ENCODE assay signal across 1 cellular context in the genomic region with DNA sequence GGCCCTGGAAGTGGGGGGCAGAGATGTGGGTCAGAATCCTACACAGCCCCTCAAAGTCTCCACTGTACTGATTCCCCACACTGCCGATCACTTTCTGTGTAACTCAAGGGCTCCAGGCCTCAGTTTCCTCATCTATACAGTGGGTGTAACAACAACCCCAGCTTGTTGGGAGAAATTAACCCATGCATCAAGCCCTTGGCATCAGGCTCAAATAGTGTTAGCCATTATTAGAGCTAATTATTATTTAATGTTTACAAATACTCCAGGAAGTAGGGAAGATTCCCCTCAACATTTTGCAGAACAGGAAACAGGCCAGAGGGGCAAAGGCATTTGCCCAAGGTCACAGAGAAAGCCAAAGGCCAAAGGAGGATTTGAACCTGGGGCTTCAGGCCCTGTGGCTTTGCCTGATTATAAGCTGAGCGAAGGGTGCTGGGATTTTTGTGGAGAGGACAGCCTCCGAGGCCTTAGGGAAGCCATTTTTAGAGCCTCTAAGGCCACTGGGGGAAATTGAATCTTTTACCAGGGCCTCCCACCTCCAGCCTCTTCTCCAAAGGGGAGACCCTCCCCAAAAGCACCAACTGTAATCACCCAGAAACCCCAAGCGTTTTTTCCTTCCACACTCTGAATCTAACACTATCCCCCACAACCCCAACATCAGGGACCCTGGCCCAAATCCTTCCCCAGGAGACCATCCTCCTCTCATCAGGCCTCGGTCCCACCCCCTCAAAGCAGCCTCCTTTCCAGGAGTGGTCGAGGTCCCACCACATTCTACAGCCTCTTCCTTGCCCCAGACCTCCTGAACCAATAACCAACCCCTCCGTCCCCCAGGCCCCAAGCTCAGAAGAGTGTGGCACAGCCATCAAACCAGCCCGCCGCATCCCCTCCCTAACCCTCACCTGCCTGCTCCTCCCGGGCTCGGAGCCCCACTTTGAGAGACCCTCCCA.
TF ChIP-seq lines count a peak whose summit lies in the region.

No MANE protein-coding gene starts in this region.

TF ChIP-seq in K562, 482 proteins besides CTCF, POLR2A, EP300 and RAD21 (continues in another document):
- TF ChIP-seq NEUROD1 (IDR thresholded peaks at IDR 0.05; ENCODE audit: borderline replicate concordance, low read depth, low read length, partially characterized antibody) (no peak), BCOR (IDR thresholded peaks at IDR 0.05) (peak; percentile 58), ZBTB7A (IDR thresholded peaks at IDR 0.05; ENCODE audit: borderline replicate concordance, control insufficient read depth, low read depth, low read length) (peak; percentile 51; the same call in 1 of the 2 replicates), JUNB (CRISPR knock-in tag; conservative IDR thresholded peaks at IDR 0.05) (no peak), YY1 (IDR thresholded peaks at IDR 0.05; ENCODE audit: borderline replicate concordance in 1 of 3, control insufficient read depth in 1 of 3, extremely low read depth in 1 of 3, insufficient read depth in 3 of 3, insufficient read length in 1 of 3, insufficient replicate concordance in 2 of 3, low read depth in 1 of 3, low read length in 2 of 3) (peak in 2 of 3 experiments; percentile 39 to 78), XRCC5 (IDR thresholded peaks at IDR 0.05; ENCODE audit: low read depth, low read length) (no peak), CHD4 (IDR thresholded peaks at IDR 0.05; ENCODE audit: insufficient read depth, insufficient replicate concordance, low read depth, low read length, poor library complexity, severe bottlenecking) (no peak), DMBX1 (CRISPR knock-in tag; IDR thresholded peaks at IDR 0.05; ENCODE audit: borderline replicate concordance) (peak; percentile 37; the same call in 1 of the 2 replicates), ZBTB17 (CRISPR knock-in tag; IDR thresholded peaks at IDR 0.05) (0 out of 2 replicates have a peak, but pooled peaks have one; percentile 22), FOXK2 (conservative IDR thresholded peaks at IDR 0.05 in 1 of 2, IDR thresholded peaks at IDR 0.05 in 1 of 2; ENCODE audit: low read depth in 2 of 2) (no peak), KDM1A (IDR thresholded peaks at IDR 0.05) (peak in 1 of 2 experiments; percentile 61; a peak in 2 of 4 replicates), ZNF699 (CRISPR knock-in tag; IDR thresholded peaks at IDR 0.05; ENCODE audit: insufficient replicate concordance) (peak; percentile 17), NFRKB (IDR thresholded peaks at IDR 0.05; ENCODE audit: low read depth) (no peak), RBM25 (IDR thresholded peaks at IDR 0.05; ENCODE audit: low read depth, low read length, severe bottlenecking) (peak; percentile 50), ARNT (IDR thresholded peaks at IDR 0.05) (no peak), ADNP (tag; IDR thresholded peaks at IDR 0.05) (peak; percentile 38; the same call in 1 of the 2 replicates), SMC3 (conservative IDR thresholded peaks at IDR 0.05; ENCODE audit: insufficient read depth, low read depth, low read length) (no peak), NBN (IDR thresholded peaks at IDR 0.05; ENCODE audit: low read depth) (no peak), CBFA2T2 (conservative IDR thresholded peaks at IDR 0.05) (no peak), ZBTB1 (CRISPR knock-in tag; IDR thresholded peaks at IDR 0.05; ENCODE audit: borderline replicate concordance, low read depth) (no peak), SMAD4 (CRISPR knock-in tag; conservative IDR thresholded peaks at IDR 0.05) (0 out of 2 replicates have a peak, but pooled peaks have one; percentile 30)
- TF ChIP-seq, protein P1, sequence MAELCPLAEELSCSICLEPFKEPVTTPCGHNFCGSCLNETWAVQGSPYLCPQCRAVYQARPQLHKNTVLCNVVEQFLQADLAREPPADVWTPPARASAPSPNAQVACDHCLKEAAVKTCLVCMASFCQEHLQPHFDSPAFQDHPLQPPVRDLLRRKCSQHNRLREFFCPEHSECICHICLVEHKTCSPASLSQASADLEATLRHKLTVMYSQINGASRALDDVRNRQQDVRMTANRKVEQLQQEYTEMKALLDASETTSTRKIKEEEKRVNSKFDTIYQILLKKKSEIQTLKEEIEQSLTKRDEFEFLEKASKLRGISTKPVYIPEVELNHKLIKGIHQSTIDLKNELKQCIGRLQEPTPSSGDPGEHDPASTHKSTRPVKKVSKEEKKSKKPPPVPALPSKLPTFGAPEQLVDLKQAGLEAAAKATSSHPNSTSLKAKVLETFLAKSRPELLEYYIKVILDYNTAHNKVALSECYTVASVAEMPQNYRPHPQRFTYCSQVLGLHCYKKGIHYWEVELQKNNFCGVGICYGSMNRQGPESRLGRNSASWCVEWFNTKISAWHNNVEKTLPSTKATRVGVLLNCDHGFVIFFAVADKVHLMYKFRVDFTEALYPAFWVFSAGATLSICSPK (IDR thresholded peaks at IDR 0.05; ENCODE audit: borderline replicate concordance) = peak; percentile 43; the same call in 1 of the 2 replicates
- TF ChIP-seq, protein P2, sequence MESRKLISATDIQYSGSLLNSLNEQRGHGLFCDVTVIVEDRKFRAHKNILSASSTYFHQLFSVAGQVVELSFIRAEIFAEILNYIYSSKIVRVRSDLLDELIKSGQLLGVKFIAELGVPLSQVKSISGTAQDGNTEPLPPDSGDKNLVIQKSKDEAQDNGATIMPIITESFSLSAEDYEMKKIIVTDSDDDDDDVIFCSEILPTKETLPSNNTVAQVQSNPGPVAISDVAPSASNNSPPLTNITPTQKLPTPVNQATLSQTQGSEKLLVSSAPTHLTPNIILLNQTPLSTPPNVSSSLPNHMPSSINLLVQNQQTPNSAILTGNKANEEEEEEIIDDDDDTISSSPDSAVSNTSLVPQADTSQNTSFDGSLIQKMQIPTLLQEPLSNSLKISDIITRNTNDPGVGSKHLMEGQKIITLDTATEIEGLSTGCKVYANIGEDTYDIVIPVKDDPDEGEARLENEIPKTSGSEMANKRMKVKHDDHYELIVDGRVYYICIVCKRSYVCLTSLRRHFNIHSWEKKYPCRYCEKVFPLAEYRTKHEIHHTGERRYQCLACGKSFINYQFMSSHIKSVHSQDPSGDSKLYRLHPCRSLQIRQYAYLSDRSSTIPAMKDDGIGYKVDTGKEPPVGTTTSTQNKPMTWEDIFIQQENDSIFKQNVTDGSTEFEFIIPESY (CRISPR knock-in tag; IDR thresholded peaks at IDR 0.05) = no peak
- TF ChIP-seq, protein P3, sequence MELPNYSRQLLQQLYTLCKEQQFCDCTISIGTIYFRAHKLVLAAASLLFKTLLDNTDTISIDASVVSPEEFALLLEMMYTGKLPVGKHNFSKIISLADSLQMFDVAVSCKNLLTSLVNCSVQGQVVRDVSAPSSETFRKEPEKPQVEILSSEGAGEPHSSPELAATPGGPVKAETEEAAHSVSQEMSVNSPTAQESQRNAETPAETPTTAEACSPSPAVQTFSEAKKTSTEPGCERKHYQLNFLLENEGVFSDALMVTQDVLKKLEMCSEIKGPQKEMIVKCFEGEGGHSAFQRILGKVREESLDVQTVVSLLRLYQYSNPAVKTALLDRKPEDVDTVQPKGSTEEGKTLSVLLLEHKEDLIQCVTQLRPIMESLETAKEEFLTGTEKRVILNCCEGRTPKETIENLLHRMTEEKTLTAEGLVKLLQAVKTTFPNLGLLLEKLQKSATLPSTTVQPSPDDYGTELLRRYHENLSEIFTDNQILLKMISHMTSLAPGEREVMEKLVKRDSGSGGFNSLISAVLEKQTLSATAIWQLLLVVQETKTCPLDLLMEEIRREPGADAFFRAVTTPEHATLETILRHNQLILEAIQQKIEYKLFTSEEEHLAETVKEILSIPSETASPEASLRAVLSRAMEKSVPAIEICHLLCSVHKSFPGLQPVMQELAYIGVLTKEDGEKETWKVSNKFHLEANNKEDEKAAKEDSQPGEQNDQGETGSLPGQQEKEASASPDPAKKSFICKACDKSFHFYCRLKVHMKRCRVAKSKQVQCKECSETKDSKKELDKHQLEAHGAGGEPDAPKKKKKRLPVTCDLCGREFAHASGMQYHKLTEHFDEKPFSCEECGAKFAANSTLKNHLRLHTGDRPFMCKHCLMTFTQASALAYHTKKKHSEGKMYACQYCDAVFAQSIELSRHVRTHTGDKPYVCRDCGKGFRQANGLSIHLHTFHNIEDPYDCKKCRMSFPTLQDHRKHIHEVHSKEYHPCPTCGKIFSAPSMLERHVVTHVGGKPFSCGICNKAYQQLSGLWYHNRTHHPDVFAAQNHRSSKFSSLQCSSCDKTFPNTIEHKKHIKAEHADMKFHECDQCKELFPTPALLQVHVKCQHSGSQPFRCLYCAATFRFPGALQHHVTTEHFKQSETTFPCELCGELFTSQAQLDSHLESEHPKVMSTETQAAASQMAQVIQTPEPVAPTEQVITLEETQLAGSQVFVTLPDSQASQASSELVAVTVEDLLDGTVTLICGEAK (IDR thresholded peaks at IDR 0.05) = 0 out of 2 replicates have a peak, but pooled peaks have one; percentile 36
- TF ChIP-seq, protein P3 (CRISPR knock-in tag; IDR thresholded peaks at IDR 0.05) = no peak
- TF ChIP-seq, protein P4, sequence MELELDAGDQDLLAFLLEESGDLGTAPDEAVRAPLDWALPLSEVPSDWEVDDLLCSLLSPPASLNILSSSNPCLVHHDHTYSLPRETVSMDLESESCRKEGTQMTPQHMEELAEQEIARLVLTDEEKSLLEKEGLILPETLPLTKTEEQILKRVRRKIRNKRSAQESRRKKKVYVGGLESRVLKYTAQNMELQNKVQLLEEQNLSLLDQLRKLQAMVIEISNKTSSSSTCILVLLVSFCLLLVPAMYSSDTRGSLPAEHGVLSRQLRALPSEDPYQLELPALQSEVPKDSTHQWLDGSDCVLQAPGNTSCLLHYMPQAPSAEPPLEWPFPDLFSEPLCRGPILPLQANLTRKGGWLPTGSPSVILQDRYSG (tag; conservative IDR thresholded peaks at IDR 0.05; ENCODE audit: low read depth) = no peak
- TF ChIP-seq, protein P5, sequence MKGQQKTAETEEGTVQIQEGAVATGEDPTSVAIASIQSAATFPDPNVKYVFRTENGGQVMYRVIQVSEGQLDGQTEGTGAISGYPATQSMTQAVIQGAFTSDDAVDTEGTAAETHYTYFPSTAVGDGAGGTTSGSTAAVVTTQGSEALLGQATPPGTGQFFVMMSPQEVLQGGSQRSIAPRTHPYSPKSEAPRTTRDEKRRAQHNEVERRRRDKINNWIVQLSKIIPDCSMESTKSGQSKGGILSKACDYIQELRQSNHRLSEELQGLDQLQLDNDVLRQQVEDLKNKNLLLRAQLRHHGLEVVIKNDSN (CRISPR knock-in tag; IDR thresholded peaks at IDR 0.05) = no peak
- TF ChIP-seq, protein P6, sequence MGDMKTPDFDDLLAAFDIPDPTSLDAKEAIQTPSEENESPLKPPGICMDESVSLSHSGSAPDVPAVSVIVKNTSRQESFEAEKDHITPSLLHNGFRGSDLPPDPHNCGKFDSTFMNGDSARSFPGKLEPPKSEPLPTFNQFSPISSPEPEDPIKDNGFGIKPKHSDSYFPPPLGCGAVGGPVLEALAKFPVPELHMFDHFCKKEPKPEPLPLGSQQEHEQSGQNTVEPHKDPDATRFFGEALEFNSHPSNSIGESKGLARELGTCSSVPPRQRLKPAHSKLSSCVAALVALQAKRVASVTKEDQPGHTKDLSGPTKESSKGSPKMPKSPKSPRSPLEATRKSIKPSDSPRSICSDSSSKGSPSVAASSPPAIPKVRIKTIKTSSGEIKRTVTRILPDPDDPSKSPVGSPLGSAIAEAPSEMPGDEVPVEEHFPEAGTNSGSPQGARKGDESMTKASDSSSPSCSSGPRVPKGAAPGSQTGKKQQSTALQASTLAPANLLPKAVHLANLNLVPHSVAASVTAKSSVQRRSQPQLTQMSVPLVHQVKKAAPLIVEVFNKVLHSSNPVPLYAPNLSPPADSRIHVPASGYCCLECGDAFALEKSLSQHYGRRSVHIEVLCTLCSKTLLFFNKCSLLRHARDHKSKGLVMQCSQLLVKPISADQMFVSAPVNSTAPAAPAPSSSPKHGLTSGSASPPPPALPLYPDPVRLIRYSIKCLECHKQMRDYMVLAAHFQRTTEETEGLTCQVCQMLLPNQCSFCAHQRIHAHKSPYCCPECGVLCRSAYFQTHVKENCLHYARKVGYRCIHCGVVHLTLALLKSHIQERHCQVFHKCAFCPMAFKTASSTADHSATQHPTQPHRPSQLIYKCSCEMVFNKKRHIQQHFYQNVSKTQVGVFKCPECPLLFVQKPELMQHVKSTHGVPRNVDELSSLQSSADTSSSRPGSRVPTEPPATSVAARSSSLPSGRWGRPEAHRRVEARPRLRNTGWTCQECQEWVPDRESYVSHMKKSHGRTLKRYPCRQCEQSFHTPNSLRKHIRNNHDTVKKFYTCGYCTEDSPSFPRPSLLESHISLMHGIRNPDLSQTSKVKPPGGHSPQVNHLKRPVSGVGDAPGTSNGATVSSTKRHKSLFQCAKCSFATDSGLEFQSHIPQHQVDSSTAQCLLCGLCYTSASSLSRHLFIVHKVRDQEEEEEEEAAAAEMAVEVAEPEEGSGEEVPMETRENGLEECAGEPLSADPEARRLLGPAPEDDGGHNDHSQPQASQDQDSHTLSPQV (IDR thresholded peaks at IDR 0.05) = peak; percentile 45; the same call in 1 of the 2 replicates
- TF ChIP-seq, protein P7, sequence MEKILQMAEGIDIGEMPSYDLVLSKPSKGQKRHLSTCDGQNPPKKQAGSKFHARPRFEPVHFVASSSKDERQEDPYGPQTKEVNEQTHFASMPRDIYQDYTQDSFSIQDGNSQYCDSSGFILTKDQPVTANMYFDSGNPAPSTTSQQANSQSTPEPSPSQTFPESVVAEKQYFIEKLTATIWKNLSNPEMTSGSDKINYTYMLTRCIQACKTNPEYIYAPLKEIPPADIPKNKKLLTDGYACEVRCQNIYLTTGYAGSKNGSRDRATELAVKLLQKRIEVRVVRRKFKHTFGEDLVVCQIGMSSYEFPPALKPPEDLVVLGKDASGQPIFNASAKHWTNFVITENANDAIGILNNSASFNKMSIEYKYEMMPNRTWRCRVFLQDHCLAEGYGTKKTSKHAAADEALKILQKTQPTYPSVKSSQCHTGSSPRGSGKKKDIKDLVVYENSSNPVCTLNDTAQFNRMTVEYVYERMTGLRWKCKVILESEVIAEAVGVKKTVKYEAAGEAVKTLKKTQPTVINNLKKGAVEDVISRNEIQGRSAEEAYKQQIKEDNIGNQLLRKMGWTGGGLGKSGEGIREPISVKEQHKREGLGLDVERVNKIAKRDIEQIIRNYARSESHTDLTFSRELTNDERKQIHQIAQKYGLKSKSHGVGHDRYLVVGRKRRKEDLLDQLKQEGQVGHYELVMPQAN (IDR thresholded peaks at IDR 0.05; ENCODE audit: borderline replicate concordance) = no peak
